In the genomic region with DNA sequence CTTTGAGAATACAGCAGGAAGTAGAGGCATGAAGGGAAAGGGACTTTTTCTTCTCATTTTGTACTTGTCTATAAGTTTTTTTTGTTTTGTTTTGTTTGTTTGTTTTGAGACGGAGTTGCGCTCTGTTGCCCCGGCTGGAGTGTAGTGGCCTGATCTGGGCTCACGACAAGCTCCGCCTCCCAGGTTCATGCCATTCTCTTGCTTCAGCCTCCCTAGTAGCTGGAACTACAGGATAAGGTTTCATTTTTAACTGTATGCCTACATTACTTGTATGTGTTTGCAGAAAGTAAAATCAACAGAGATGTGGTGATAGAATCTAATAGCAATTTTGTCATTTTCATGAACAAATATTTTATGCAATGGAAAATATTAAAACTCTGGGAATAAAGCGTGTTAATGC, we compare ENCODE assay signal across 3 cellular contexts. TPM values are rescaled to one million over a fixed set of nuclear protein-coding genes. Genes with fewer than 3 reads are reported as not detected.
"Had no signal": no experiment of that assay in that cellular context is flagged by ENCODE, and none has a peak within 500 bp of the region (broad histone marks: within the 10 kb centered on the region; RNA-seq: fewer than 3 reads in every experiment).

No MANE protein-coding gene starts in this region.

RNA-seq across cellular contexts. Expression of a gene that starts 38.1 kb away (rescaled TPM):
- total RNA-seq: activated CD4-positive, alpha-beta T cell treated with anti-CD3 and anti-CD28 coated beads, Interleukin-2, amount 10 ng/mL, durations not matched to agents 24 days and 14 days; activated T-helper 1 cell treated with anti-CD3 and anti-CD28 coated beads, Interleukin-12 subunit alpha, Interleukin-12 subunit beta, Interleukin-2, Interleukin-4 antibody, amounts not matched to agents 30 ng/mL and 10 ng/mL and 1 ng/mL, durations not matched to agents 14 hours and 24 hours and 36 hours; bronchial epithelial cell had no signal
